Comparison of ENCODE assay signal across 8 cellular contexts in genomic region chr12:49264873-49265792, GRCh38. TPM values are rescaled to one million over a fixed set of nuclear protein-coding genes. Genes with fewer than 3 reads are reported as not detected.
DNase-seq lines count a peak whose midpoint lies in the region; ATAC-seq and TF ChIP-seq lines count a peak whose summit lies in the region.

Gene TUBA1C (plus strand): TSS chr12:49265082. CDS start chr12:49265182, 100 bp downstream.

- H3K79me2 ChIP-seq in OCI-LY7 (ENCODE audit: insufficient read depth, low read depth, low read length): peaks cover 45% of the 10 kb centered on the region

- H3K27ac ChIP-seq in OCI-LY7 (ENCODE audit: low read depth, low read length, poor library complexity, severe bottlenecking): peak within 1 kb of the TSS; percentile 84

- H3K36me3 ChIP-seq in OCI-LY7 (ENCODE audit: insufficient read depth, low read length) (peaks cover 49% of the 10 kb centered on the region), mucosa of stomach (ENCODE audit: control insufficient read depth, insufficient read depth, low read length) (no peaks in the 10 kb centered on the region)

- H3K9me2 ChIP-seq in OCI-LY7 (ENCODE audit: insufficient read depth, low read length): no peaks in the 10 kb centered on the region

- peak within 1 kb of the TSS; percentile 68 for H2AFZ ChIP-seq in OCI-LY7 (ENCODE audit: low read length)

- ATAC-seq in GM21515 (IDR thresholded peaks at IDR 0.05; ENCODE audit: unreplicated experiment): peak; percentile 79

- H3K9ac ChIP-seq in mucosa of stomach (ENCODE audit: low read length): peak within 1 kb of the TSS; percentile 99

- no peaks in the 10 kb centered on the region for H3K27me3 ChIP-seq in mucosa of stomach (ENCODE audit: control insufficient read depth, insufficient read depth, low read length)

- CTCF ChIA-PET in OCI-LY7 (lab: Charles Lee; ENCODE audit: unreplicated experiment): no interaction called here

- BruUV-seq in OCI-LY7 (replicated peaks; lab: Mats Ljungman, UMichigan): TSS peak; percentile 70

- peak; percentile 24; the same call in 1 of the 2 replicates for TF ChIP-seq CTCF in OCI-LY7 (conservative IDR thresholded peaks at IDR 0.05; ENCODE audit: low read length)

- peaks cover 35% of the 10 kb centered on the region for H3K4me1 ChIP-seq in OCI-LY7 (ENCODE audit: insufficient read depth, low read length, poor library complexity, severe bottlenecking)
- peaks cover 26% of the 10 kb centered on the region for H3K4me1 ChIP-seq in mucosa of stomach (ENCODE audit: control insufficient read depth, insufficient read depth, low read length)

- intact Hi-C loops in OCI-LY7 (cut with micrococcal nuclease; ENCODE audit: unreplicated experiment): loop anchor here (1.0 to 2.0 kb wide), 4 partner anchors 31 to 134 kb away; partner anchors contain the start of genes TROAP, TUBA1A and TUBA1B

- DNase-seq in D341Med (ENCODE audit: low spot score) (peak; percentile 98), HuH-7 (ENCODE audit: low spot score) (peak; percentile 96), OCI-LY7 (ENCODE audit: low spot score) (peak; percentile 95), activated T-cell treated with anti-CD3 and anti-CD28 coated beads for 48 hours (ENCODE audit: low read depth) (peak; percentile 95), erythroblast (lab: John Stamatoyannopoulos, UW) (peak; percentile 93 to 95)
- DNase-seq in stimulated activated CD8-positive, alpha-beta memory T cell treated with anti-CD3 and anti-CD28 coated beads, Interleukin-4, amount 100 ng/mL, for 48 hours: peak; percentile 94

- POLR2A ChIA-PET in OCI-LY7 (lab: Charles Lee): interaction anchor here (0.6 to 2.9 kb wide), 9 partner anchors 32 to 1966 kb away, joined by 3 to 23 read pairs (median 4); partner anchors contain the start of genes RND1, TROAP and TUBA1B

- H3K9me3 ChIP-seq in OCI-LY7 (ENCODE audit: low read length) (no peaks in the 10 kb centered on the region), mucosa of stomach (ENCODE audit: control insufficient read depth, low read length) (no peaks in the 10 kb centered on the region)

- H3K4me2 ChIP-seq in OCI-LY7 (ENCODE audit: low read length): peak within 1 kb of the TSS; percentile 76

- peak; percentile 99 for TF ChIP-seq POLR2A in erythroblast (IDR thresholded peaks at IDR 0.05; ENCODE audit: low read length)

- H3K4me3 ChIP-seq in OCI-LY7 (ENCODE audit: low read depth, low read length, poor library complexity, severe bottlenecking): peak within 1 kb of the TSS; percentile 85
- H3K4me3 ChIP-seq in mucosa of stomach (ENCODE audit: low read length): peak within 1 kb of the TSS; percentile 97

- H4K20me1 ChIP-seq in OCI-LY7 (ENCODE audit: insufficient read depth, low read length): peaks cover 15% of the 10 kb centered on the region; the same call in 1 of the 2 replicates

RNA-seq across cellular contexts. Expression of gene TUBA1C, which starts in this region (rescaled TPM):
- 256 and 291 TPM in 2 replicates for total RNA-seq in OCI-LY7 (2014; rRNA removed; shearing (Covaris generic))
- 254 and 276 TPM in 2 replicates for total RNA-seq in OCI-LY7 (2022)

Comparison
In these comparisons a context has a peak if more than half of its experiments do, and no peak if none do; other contexts are left out.
1. Peak in every context shown above with its lines: DNase-seq, ATAC-seq, H3K4me3 ChIP-seq and H3K27ac ChIP-seq.